ENCODE assay signal across 15 cellular contexts in genomic region chr14:93072659-93073365, GRCh38. TPM values are rescaled to one million over a fixed set of nuclear protein-coding genes. Genes with fewer than 3 reads are reported as not detected.
DNase-seq lines count a peak whose midpoint lies in the region; ATAC-seq and TF ChIP-seq lines count a peak whose summit lies in the region.
"Had no signal": no experiment of that assay in that cellular context is flagged by ENCODE, and none has a peak within 500 bp of the region (broad histone marks: within the 10 kb centered on the region; RNA-seq: fewer than 3 reads in every experiment).

No MANE protein-coding gene starts in this region.

- H3K27me3 Mint-ChIP-seq in effector memory CD8-positive, alpha-beta T cell: no peaks in the 10 kb centered on the region
- H3K27me3 Mint-ChIP-seq in neural crest cell (ENCODE audit: low read depth): no peaks in the 10 kb centered on the region
- H3K27me3 Mint-ChIP-seq: activated T-cell treated with anti-CD3 and anti-CD28 coated beads, Interleukin-2, amount 50 U/mL, for 24 hours had no signal

- H4K20me1 ChIP-seq in BLaER1: peaks cover 82% of the 10 kb centered on the region

- peaks cover 3% of the 10 kb centered on the region for H3K36me3 Mint-ChIP-seq in effector memory CD8-positive, alpha-beta T cell (ENCODE audit: insufficient read depth)
- H3K36me3 Mint-ChIP-seq in neural crest cell (ENCODE audit: low read depth): no peaks in the 10 kb centered on the region

- DNase-seq in HL-60 (ENCODE audit: low read depth in 1 of 2, low spot score in 1 of 2) (peak in 1 of 2 experiments; percentile 46), neural crest cell (ENCODE audit: low read depth, low spot score) (no peak), NCI-H2107 (lab: John Stamatoyannopoulos, UW) (no peak)
- DNase-seq in effector memory CD8-positive, alpha-beta T cell: no peak
- DNase-seq: activated CD4-positive, CD25-positive, alpha-beta regulatory T cell treated with anti-CD3 and anti-CD28 coated beads, Interleukin-2, amount 50 U/mL, for 72 hours; activated T-cell treated with anti-CD3 and anti-CD28 coated beads, Interleukin-2, amount 50 U/mL, for 24 hours; hippocampal formation; NCI-H1417; NCI-H446; occipital lobe; OCI-M1 had no signal

- H3K27me3 ChIP-seq in BLaER1 (no peaks in the 10 kb centered on the region), HL-60 (ENCODE audit: insufficient read depth, poor library complexity, severe bottlenecking) (no peaks in the 10 kb centered on the region)

- peak overlapping the region; percentile 96 for H3K4me2 ChIP-seq in BLaER1

- H3K4me3 ChIP-seq in BLaER1: no peak overlapping the region
- H3K4me3 ChIP-seq in HL-60 (replicated peaks; ENCODE audit: insufficient read depth, low read length): peak overlapping the region; percentile 19

- ATAC-seq in effector memory CD8-positive, alpha-beta T cell (replicated peaks): peak; percentile 43
- no peak for ATAC-seq in HG02870 (IDR thresholded peaks at IDR 0.05; ENCODE audit: unreplicated experiment)
- ATAC-seq in activated CD4-positive, CD25-positive, alpha-beta regulatory T cell treated with anti-CD3 and anti-CD28 coated beads, Interleukin-2, amount 50 U/mL, for 24 hours: no peak
- ATAC-seq in GM18502 (IDR thresholded peaks at IDR 0.05; ENCODE audit: poor library complexity, unreplicated experiment): no peak

- H3K4me1 Mint-ChIP-seq in effector memory CD8-positive, alpha-beta T cell (ENCODE audit: low read depth in 2 of 2): peaks cover 36 to 42% of the 10 kb centered on the region in 2 donors
- peaks cover 27% of the 10 kb centered on the region for H3K4me1 Mint-ChIP-seq in neural crest cell

- TF ChIP-seq CTCF in HL-60 (IDR thresholded peaks at IDR 0.05; ENCODE audit: insufficient read depth, low read length) (no peak), neural crest cell (conservative IDR thresholded peaks at IDR 0.05) (no peak)

- H3K27ac ChIP-seq in BLaER1: 0 out of 2 replicates have a peak overlapping the region, but pooled peaks have one; percentile 60
- peak overlapping the region; percentile 83 for H3K27ac ChIP-seq in HL-60 (replicated peaks)

- no peaks in the 10 kb centered on the region for H3K9me3 Mint-ChIP-seq in effector memory CD8-positive, alpha-beta T cell
- no peaks in the 10 kb centered on the region for H3K9me3 Mint-ChIP-seq in neural crest cell
- H3K9me3 Mint-ChIP-seq: activated T-cell treated with anti-CD3 and anti-CD28 coated beads, Interleukin-2, amount 50 U/mL, for 24 hours had no signal

- H3K36me3 ChIP-seq in BLaER1: 0 out of 2 replicates have a peak, but pooled peaks cover 5% of the 10 kb centered on the region

- peak overlapping the region; percentile 69 to 81 for H3K27ac Mint-ChIP-seq in effector memory CD8-positive, alpha-beta T cell
- peak overlapping the region; percentile 22 for H3K27ac Mint-ChIP-seq in neural crest cell (ENCODE audit: unreplicated experiment)
- H3K27ac Mint-ChIP-seq: activated T-cell treated with anti-CD3 and anti-CD28 coated beads, Interleukin-2, amount 50 U/mL, for 24 hours had no signal

- no peaks in the 10 kb centered on the region for H3K9me3 ChIP-seq in BLaER1

- H3K9ac ChIP-seq in BLaER1: no peak overlapping the region

- H3K4me3 Mint-ChIP-seq in effector memory CD8-positive, alpha-beta T cell: peak overlapping the region; percentile 52 to 53
- H3K4me3 Mint-ChIP-seq in neural crest cell: no peak overlapping the region
- H3K4me3 Mint-ChIP-seq: activated T-cell treated with anti-CD3 and anti-CD28 coated beads, Interleukin-2, amount 50 U/mL, for 24 hours had no signal

- H3K4me1 ChIP-seq in BLaER1: peaks cover 83% of the 10 kb centered on the region

RNA-seq across cellular contexts. Expression of gene ITPK1, which starts 42.9 kb away (rescaled TPM):
- total RNA-seq in neural crest cell: 59.8 and 63.8 TPM in 2 replicates
